Comparison of ENCODE assay signal across 16 cellular contexts in the genomic region with DNA sequence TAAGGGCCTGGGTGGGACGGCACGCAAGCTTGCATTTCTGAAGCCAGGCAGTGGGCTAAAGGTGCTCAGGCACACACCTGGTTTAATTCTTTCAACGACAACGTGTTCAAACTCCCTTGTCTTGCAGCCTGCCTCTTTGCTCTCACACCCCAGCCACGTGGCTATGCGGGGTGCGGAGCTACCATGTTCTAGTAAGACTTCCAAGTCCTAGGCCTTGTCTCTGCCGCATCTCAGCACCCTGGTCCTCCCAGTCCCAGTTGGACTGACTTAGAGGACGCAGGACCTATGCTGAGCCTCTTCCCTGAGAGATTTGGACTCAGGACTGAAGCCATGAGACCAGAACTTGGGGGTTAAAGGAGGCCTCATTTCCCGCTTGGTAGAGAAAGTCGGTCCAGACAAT.
DNase-seq lines count a peak whose midpoint lies in the region; ATAC-seq and TF ChIP-seq lines count a peak whose summit lies in the region.
"Had no signal": no experiment of that assay in that cellular context is flagged by ENCODE, and none has a peak within 500 bp of the region (broad histone marks: within the 10 kb centered on the region; RNA-seq: fewer than 3 reads in every experiment).

No MANE protein-coding gene starts in this region.

- H3K27me3 ChIP-seq in mesenchymal stem cell (ENCODE audit: control insufficient read depth in 1 of 2, insufficient read depth in 1 of 2, low read length in 2 of 2) (no peaks in the 10 kb centered on the region), Caco-2 (replicated peaks; ENCODE audit: control insufficient read depth, insufficient read depth, low read length) (no peaks in the 10 kb centered on the region)
- H3K27me3 ChIP-seq: BE2C had no signal

- H3K36me3 ChIP-seq in mesenchymal stem cell (ENCODE audit: control insufficient read depth in 1 of 2, insufficient read depth in 2 of 2, low read depth in 1 of 2, low read length in 2 of 2), result peaks cover 0 to 12% of the 10 kb centered on the region in 2 experiments
- H3K36me3 ChIP-seq in Caco-2 (ENCODE audit: control insufficient read depth, insufficient read depth, low read length), result no peaks in the 10 kb centered on the region
- H3K36me3 ChIP-seq: BE2C, HAP-1 had no signal

- CTCF ChIA-PET in Caco-2 (lab: Charles Lee), result no interaction called here

- BruUV-seq in Caco-2 (replicated peaks; lab: Mats Ljungman, UMichigan), result no TSS peak

- H4K91ac ChIP-seq in mesenchymal stem cell (ENCODE audit: low read length), result no peak overlapping the region

- H3K4me3 ChIP-seq in mesenchymal stem cell (ENCODE audit: insufficient read depth in 1 of 2, low read depth in 1 of 2, low read length in 2 of 2) (no peak overlapping the region), Caco-2 (ENCODE audit: low read depth, low read length) (no peak overlapping the region)
- H3K4me3 ChIP-seq: HAP-1 had no signal

- no peak overlapping the region for H3K23ac ChIP-seq in mesenchymal stem cell (ENCODE audit: low read length in 2 of 2)

- no peak overlapping the region for H2AFZ ChIP-seq in mesenchymal stem cell (ENCODE audit: low read depth, low read length)

- TF ChIP-seq CTCF in natural killer cell (IDR thresholded peaks at IDR 0.05) (no peak), Caco-2 (IDR thresholded peaks at IDR 0.05; ENCODE audit: insufficient read depth in 1 of 2, low read depth in 1 of 2, low read length in 1 of 2, severe bottlenecking in 1 of 2, unreplicated experiment in 1 of 2) (no peak)

- no peaks in the 10 kb centered on the region for H3K9me3 Mint-ChIP-seq in natural killer cell treated with Interleukin-12 subunit alpha and Interleukin-12 subunit beta and Interleukin-15 and Interleukin-18, amount 100 ng/mL, for 72 hours
- H3K9me3 Mint-ChIP-seq in natural killer cell (no peaks in the 10 kb centered on the region), Caco-2 (ENCODE audit: unreplicated experiment) (no peaks in the 10 kb centered on the region)
- H3K9me3 Mint-ChIP-seq: CD8-positive, alpha-beta T cell had no signal

- H3K4me1 ChIP-seq in mesenchymal stem cell (ENCODE audit: control insufficient read depth, insufficient read depth, low read depth, low read length) (peaks cover 54% of the 10 kb centered on the region), Caco-2 (peaks cover 15% of the 10 kb centered on the region)
- H3K4me1 ChIP-seq: BE2C, HAP-1 had no signal

- H2BK5ac ChIP-seq in mesenchymal stem cell (ENCODE audit: low read depth, low read length, poor library complexity, severe bottlenecking), result no peak overlapping the region

- H2BK15ac ChIP-seq in mesenchymal stem cell (ENCODE audit: low read depth, poor library complexity, severe bottlenecking), result no peak overlapping the region

- peak; percentile 42 for DNase-seq in natural killer cell treated with Interleukin-12 subunit alpha and Interleukin-12 subunit beta and Interleukin-15 and Interleukin-18, amount 100 ng/mL, for 72 hours (ENCODE audit: low spot score)
- DNase-seq in natural killer cell (no peak), mesenchymal stem cell (no peak), Caco-2 (no peak)
- peak; percentile 28 for DNase-seq in activated CD8-positive, alpha-beta memory T cell treated with anti-CD3 and anti-CD28 coated beads, Interleukin-2, amount 50 U/mL, for 48 hours
- DNase-seq in activated naive CD4-positive, alpha-beta T cell treated with anti-CD3 and anti-CD28 coated beads, Interleukin-2, amount 50 U/mL, for 16 hours, result no peak
- DNase-seq: BE2C; CD8-positive, alpha-beta T cell; COR-L47; DND-41; GDM1; GOT3 had no signal

- H3K9ac ChIP-seq in mesenchymal stem cell (ENCODE audit: low read length), result no peak overlapping the region

- H3K9me3 ChIP-seq in mesenchymal stem cell (ENCODE audit: control insufficient read depth, low read length), result no peaks in the 10 kb centered on the region
- no peaks in the 10 kb centered on the region for H3K9me3 ChIP-seq in Caco-2
- H3K9me3 ChIP-seq: BE2C, HAP-1 had no signal

- peaks cover 6 to 13% of the 10 kb centered on the region in 2 donors for H3K4me1 Mint-ChIP-seq in natural killer cell treated with Interleukin-12 subunit alpha and Interleukin-12 subunit beta and Interleukin-15 and Interleukin-18, amount 100 ng/mL, for 72 hours (ENCODE audit: low read depth in 2 of 2)
- H3K4me1 Mint-ChIP-seq in natural killer cell (no peaks in the 10 kb centered on the region), Caco-2 (ENCODE audit: low read depth, unreplicated experiment) (no peaks in the 10 kb centered on the region)

- no peaks in the 10 kb centered on the region for H3K36me3 Mint-ChIP-seq in natural killer cell treated with Interleukin-12 subunit alpha and Interleukin-12 subunit beta and Interleukin-15 and Interleukin-18, amount 100 ng/mL, for 72 hours
- H3K36me3 Mint-ChIP-seq in natural killer cell (no peaks in the 10 kb centered on the region), Caco-2 (ENCODE audit: insufficient read depth, unreplicated experiment) (no peaks in the 10 kb centered on the region)
- H3K36me3 Mint-ChIP-seq: CD8-positive, alpha-beta T cell had no signal

- H3K4me3 Mint-ChIP-seq in natural killer cell treated with Interleukin-12 subunit alpha and Interleukin-12 subunit beta and Interleukin-15 and Interleukin-18, amount 100 ng/mL, for 72 hours, result no peak overlapping the region
- H3K4me3 Mint-ChIP-seq in natural killer cell, result no peak overlapping the region
- no peak overlapping the region for H3K4me3 Mint-ChIP-seq in Caco-2 (ENCODE audit: unreplicated experiment)
- H3K4me3 Mint-ChIP-seq: CD8-positive, alpha-beta T cell had no signal

- H3K27ac Mint-ChIP-seq in natural killer cell treated with Interleukin-12 subunit alpha and Interleukin-12 subunit beta and Interleukin-15 and Interleukin-18, amount 100 ng/mL, for 72 hours, result no peak overlapping the region
- H3K27ac Mint-ChIP-seq in natural killer cell, result no peak overlapping the region
- no peak overlapping the region for H3K27ac Mint-ChIP-seq in Caco-2 (ENCODE audit: unreplicated experiment)
- H3K27ac Mint-ChIP-seq: CD8-positive, alpha-beta T cell had no signal

- H4K8ac ChIP-seq in mesenchymal stem cell (ENCODE audit: low read length), result no peak overlapping the region

- no peak overlapping the region for H2BK12ac ChIP-seq in mesenchymal stem cell (ENCODE audit: low read length in 2 of 2)

- no peak overlapping the region for H3K27ac ChIP-seq in mesenchymal stem cell (ENCODE audit: low read length, poor library complexity, severe bottlenecking)
- H3K27ac ChIP-seq: C4-2B had no signal

- H2BK120ac ChIP-seq in mesenchymal stem cell (ENCODE audit: low read depth, low read length), result no peak overlapping the region

- no peak overlapping the region for H3K4me2 ChIP-seq in mesenchymal stem cell (ENCODE audit: low read length, poor library complexity, severe bottlenecking)

- ATAC-seq in natural killer cell treated with Interleukin-12 subunit alpha and Interleukin-12 subunit beta and Interleukin-15 and Interleukin-18, amount 100 ng/mL, for 72 hours, result no peak
- no peak for ATAC-seq in natural killer cell
- no peak for ATAC-seq in GM18520 (IDR thresholded peaks at IDR 0.05; ENCODE audit: unreplicated experiment)
- ATAC-seq: CD8-positive, alpha-beta T cell; HepG2 had no signal

- H3K79me1 ChIP-seq in mesenchymal stem cell (replicated peaks; ENCODE audit: low read length, poor library complexity, severe bottlenecking), result peaks cover 32% of the 10 kb centered on the region

- H3K27me3 Mint-ChIP-seq in natural killer cell treated with Interleukin-12 subunit alpha and Interleukin-12 subunit beta and Interleukin-15 and Interleukin-18, amount 100 ng/mL, for 72 hours, result peaks cover 0 to 7% of the 10 kb centered on the region in 2 donors
- H3K27me3 Mint-ChIP-seq in natural killer cell (ENCODE audit: low read depth in 2 of 2) (no peaks in the 10 kb centered on the region), Caco-2 (ENCODE audit: insufficient read depth, unreplicated experiment) (no peaks in the 10 kb centered on the region)

- POLR2A ChIA-PET in Caco-2 (lab: Charles Lee), result no interaction called here

- 91% methylated on average over 11 of the region's 11 CpGs for WGBS in mesenchymal stem cell

- no peak overlapping the region for H3K4ac ChIP-seq in mesenchymal stem cell (ENCODE audit: low read depth in 1 of 2, low read length in 2 of 2)

- peak overlapping the region; percentile 90 for H2AK5ac ChIP-seq in mesenchymal stem cell (ENCODE audit: low read length, severe bottlenecking)

- H3K14ac ChIP-seq in mesenchymal stem cell (ENCODE audit: low read length in 2 of 2), result no peak overlapping the region

- no peak overlapping the region for H3K18ac ChIP-seq in mesenchymal stem cell (ENCODE audit: low read depth in 1 of 2, low read length in 2 of 2)

- intact Hi-C loops in natural killer cell (cut with micrococcal nuclease), result no loop called here
- intact Hi-C loops in Caco-2 (cut with micrococcal nuclease; ENCODE audit: unreplicated experiment), result no loop called here

Comparison
In these comparisons a context has a peak if more than half of its experiments do, and no peak if none do; other contexts are left out.
1. DNase-seq: peak in natural killer cell treated with Interleukin-12 subunit alpha and Interleukin-12 subunit beta and Interleukin-15 and Interleukin-18, amount 100 ng/mL, for 72 hours (single experiment) and activated CD8-positive, alpha-beta memory T cell treated with anti-CD3 and anti-CD28 coated beads, Interleukin-2, amount 50 U/mL, for 48 hours (single experiment); none in natural killer cell (single experiment), mesenchymal stem cell (single experiment), Caco-2 (0 of 2) and activated naive CD4-positive, alpha-beta T cell treated with anti-CD3 and anti-CD28 coated beads, Interleukin-2, amount 50 U/mL, for 16 hours (single experiment).